7 cellular contexts compared by ENCODE assay signal in genomic region chr1:146310579-146310978, GRCh38.
A peak's percentile ranks its signal among the peaks of the same experiment; 100 is the strongest.
DNase-seq lines count a peak whose midpoint lies in the region; ATAC-seq and TF ChIP-seq lines count a peak whose summit lies in the region.
"Not testable (repeated sequence)": the region's sequence is repeated elsewhere in the genome, so short reads cannot be mapped to it uniquely, and the experiment has no call there.

No MANE protein-coding gene starts in this region.

- not testable (repeated sequence) for TF ChIP-seq RAD21 in IMR-90 (IDR thresholded peaks at IDR 0.05; ENCODE audit: low read length)

- H2BK120ac ChIP-seq in IMR-90 (ENCODE audit: low read depth, low read length), result not testable (repeated sequence)

- H4K20me1 ChIP-seq in IMR-90 (ENCODE audit: insufficient read depth, low read length), result not testable (repeated sequence)

- TF ChIP-seq CTCF in IMR-90 (conservative IDR thresholded peaks at IDR 0.05; ENCODE audit: low read depth, low read length); lower lobe of right lung (IDR thresholded peaks at IDR 0.05); psoas muscle (IDR thresholded peaks at IDR 0.05); upper lobe of right lung (IDR thresholded peaks at IDR 0.05): not testable (repeated sequence)

- not testable (repeated sequence) for H2AK9ac ChIP-seq in IMR-90 (replicated peaks; ENCODE audit: low read depth, low read length, poor library complexity)

- H3K4me1 ChIP-seq in IMR-90 (ENCODE audit: control insufficient read depth, insufficient read depth, low read length); lower lobe of right lung; psoas muscle; upper lobe of right lung: not testable (repeated sequence)

- H3K4me3 ChIP-seq in IMR-90 (ENCODE audit: insufficient read depth, low read depth, low read length); lower lobe of right lung; psoas muscle; upper lobe of right lung: not testable (repeated sequence)

- not testable (repeated sequence) for H2BK15ac ChIP-seq in IMR-90 (ENCODE audit: low read depth, low read length)

- H3K27me3 ChIP-seq in IMR-90 (ENCODE audit: control insufficient read depth, insufficient read depth, low read length); lower lobe of right lung (ENCODE audit: low read depth); psoas muscle (ENCODE audit: insufficient read depth in 3 of 3, low read length in 2 of 3); upper lobe of right lung: not testable (repeated sequence)

- not testable (repeated sequence) for H3K14ac ChIP-seq in IMR-90 (replicated peaks; ENCODE audit: low read depth, low read length)

- H3K4me2 ChIP-seq in IMR-90 (ENCODE audit: low read depth, low read length), result not testable (repeated sequence)

- in situ Hi-C loops in IMR-90 (cut with MboI; ENCODE audit: low sequenced_read_pairs), result not testable (repeated sequence)

- not testable (repeated sequence) for H3K9me3 ChIP-seq in IMR-90 (ENCODE audit: control insufficient read depth, insufficient read depth, low read length); lower lobe of right lung; psoas muscle; upper lobe of right lung

- intact Hi-C loops in IMR-90 (cut with micrococcal nuclease); left colon (cut with DNase I, micrococcal nuclease); lower lobe of right lung (cut with DNase I); psoas muscle (cut with DNase I); upper lobe of right lung (cut with DNase I): not testable (repeated sequence)

- H2BK5ac ChIP-seq in IMR-90 (ENCODE audit: low read depth, low read length, poor library complexity, severe bottlenecking), result not testable (repeated sequence)

- not testable (repeated sequence) for H3K9me1 ChIP-seq in IMR-90 (ENCODE audit: insufficient read depth, low read length)

- H3K56ac ChIP-seq in IMR-90 (ENCODE audit: extremely low read depth, insufficient read depth, low read length), result not testable (repeated sequence)

- CTCF ChIA-PET in IMR-90 (lab: Yijun Ruan, JAX), result not testable (repeated sequence)

- not testable (repeated sequence) for H3K36me3 ChIP-seq in IMR-90 (ENCODE audit: control insufficient read depth, insufficient read depth, low read length); lower lobe of right lung; psoas muscle (ENCODE audit: insufficient read depth in 1 of 2, low read depth in 1 of 2); upper lobe of right lung

- not testable (repeated sequence) for H3K27ac ChIP-seq in IMR-90 (ENCODE audit: insufficient read depth, low read length); lower lobe of right lung; psoas muscle; upper lobe of right lung

- not testable (repeated sequence) for H3K4ac ChIP-seq in IMR-90 (ENCODE audit: low read depth, low read length)

- H3K23ac ChIP-seq in IMR-90 (ENCODE audit: low read depth, low read length), result not testable (repeated sequence)

- H4K91ac ChIP-seq in IMR-90 (ENCODE audit: insufficient read depth, low read depth, low read length), result not testable (repeated sequence)

- not testable (repeated sequence) for H4K8ac ChIP-seq in IMR-90 (ENCODE audit: low read depth in 2 of 2, low read length in 2 of 2)

- H4K5ac ChIP-seq in IMR-90 (ENCODE audit: low read depth, low read length), result not testable (repeated sequence)

- POLR2A ChIA-PET in IMR-90 (lab: Charles Lee; ENCODE audit: unreplicated experiment), result not testable (repeated sequence)

- not testable (repeated sequence) for H2BK20ac ChIP-seq in IMR-90 (ENCODE audit: low read depth, low read length)

- not testable (repeated sequence) for H3K18ac ChIP-seq in IMR-90 (ENCODE audit: low read depth, low read length)

- BruUV-seq in IMR-90 (replicated peaks; lab: Mats Ljungman, UMichigan), result not testable (repeated sequence)

- not testable (repeated sequence) for DNase-seq in IMR-90, left colon, lower lobe of right lung, psoas muscle, upper lobe of right lung

- H2AK5ac ChIP-seq in IMR-90 (ENCODE audit: low read depth, low read length), result not testable (repeated sequence)

- not testable (repeated sequence) for H3K9ac ChIP-seq in IMR-90 (ENCODE audit: low read depth, low read length)

- H2AFZ ChIP-seq in IMR-90 (replicated peaks; ENCODE audit: low read length, poor library complexity), result not testable (repeated sequence)

- dilution Hi-C loops in IMR-90 (cut with HindIII; ENCODE audit: low sequenced_read_pairs, unreplicated experiment), result not testable (repeated sequence)

- H3K79me1 ChIP-seq in IMR-90 (ENCODE audit: low read depth in 1 of 2, low read length in 2 of 2), result not testable (repeated sequence)

- peak; percentile 67 for ATAC-seq in IMR-90 (ENCODE audit: low read depth)
- peak; percentile 49; the same call in 2 of the 3 replicates for ATAC-seq in SK-N-SH treated with all-trans-retinoic acid at 6 μM for 48 hours
- ATAC-seq in esophagus mucosa, result peak; percentile 63
- ATAC-seq in left colon, result peak; percentile 75
- peak; percentile 57 to 67 for ATAC-seq in lower lobe of right lung
- peak; percentile 55 to 80 (median 66) for ATAC-seq in psoas muscle
- peak; percentile 60 for ATAC-seq in upper lobe of right lung

- not testable (repeated sequence) for TF ChIP-seq POLR2A in IMR-90 (IDR thresholded peaks at IDR 0.05; ENCODE audit: low read depth, low read length)
